In genomic region chr10:120948889-120949382, GRCh38 we compare ENCODE assay signal across 8 cellular contexts.
A peak's percentile ranks its signal among the peaks of the same experiment; 100 is the strongest.
DNase-seq lines count a peak whose midpoint lies in the region; TF ChIP-seq lines count a peak whose summit lies in the region.

No MANE protein-coding gene starts in this region.

- H3K9me3 ChIP-seq in DOHH2 (ENCODE audit: control insufficient read depth, insufficient read depth, low read length) (no peaks in the 10 kb centered on the region), GM23248 (ENCODE audit: low read depth) (no peaks in the 10 kb centered on the region), subcutaneous abdominal adipose tissue (ENCODE audit: control insufficient read depth in 5 of 5, low read length in 5 of 5) (peaks cover 6 to 13% (median 9%) of the 10 kb centered on the region in 5 donors)

- H4K20me1 ChIP-seq in DOHH2 (ENCODE audit: control insufficient read depth, insufficient read depth, low read depth, low read length) (no peaks in the 10 kb centered on the region), GM23248 (ENCODE audit: insufficient read depth) (no peaks in the 10 kb centered on the region)

- DNase-seq in GM23248 (peak; percentile 89), NAMALWA (ENCODE audit: low spot score) (peak; percentile 68), activated T-helper 1 cell treated with Interleukin-2 at 50 U/mL for 16 hours (ENCODE audit: low read depth) (peak; percentile 15), fibroblast of peridontal ligament (ENCODE audit: extremely low read depth) (peak; percentile 33), nephron progenitor cell (peak; percentile 87), NCI-H1048 (lab: John Stamatoyannopoulos, UW) (no peak)

- H3K27ac ChIP-seq in DOHH2 (ENCODE audit: low read depth, low read length) (no peak overlapping the region), GM23248 (no peak overlapping the region), subcutaneous abdominal adipose tissue (ENCODE audit: low read depth, low read length) (no peak overlapping the region)

- 4% methylated on average over 39 to 42 of the region's 42 CpGs for WGBS in GM23248 (ENCODE audit: low coverage in 1 of 2, low lambda C conversion rate in 2 of 2, missing lambda C conversion rate in 2 of 2), 2 experiments

- H2AFZ ChIP-seq in GM23248 = peak overlapping the region; percentile 87

- peaks cover 33% of the 10 kb centered on the region for H3K27me3 Mint-ChIP-seq in nephron progenitor cell (ENCODE audit: low read depth, poor library complexity)

- peak overlapping the region; percentile 77 for H3K4me3 Mint-ChIP-seq in nephron progenitor cell

- peak; percentile 62 for TF ChIP-seq CTCF in DOHH2 (IDR thresholded peaks at IDR 0.05; ENCODE audit: low read depth, low read length, poor library complexity, severe bottlenecking)
- TF ChIP-seq CTCF in nephron progenitor cell (IDR thresholded peaks at IDR 0.05) = peak; percentile 91

- H3K4me2 ChIP-seq in DOHH2 (ENCODE audit: low read length) (peak overlapping the region; percentile 67), GM23248 (ENCODE audit: unreplicated experiment) (peak overlapping the region; percentile 95)

- no peaks in the 10 kb centered on the region for H3K4me1 ChIP-seq in DOHH2 (ENCODE audit: control insufficient read depth, low read length)
- no peaks in the 10 kb centered on the region for H3K4me1 ChIP-seq in GM23248 (ENCODE audit: insufficient read depth)
- H3K4me1 ChIP-seq in subcutaneous abdominal adipose tissue (ENCODE audit: control insufficient read depth in 5 of 5, insufficient read depth in 5 of 5, low read length in 5 of 5) = peaks cover 2 to 21% (median 13%) of the 10 kb centered on the region in 5 donors

- H3K27me3 ChIP-seq in DOHH2 (ENCODE audit: control insufficient read depth, low read length) (no peaks in the 10 kb centered on the region; the same call in 1 of the 2 replicates), GM23248 (replicated peaks; ENCODE audit: insufficient read depth) (peaks cover 24% of the 10 kb centered on the region), subcutaneous abdominal adipose tissue (ENCODE audit: control insufficient read depth in 5 of 5, insufficient read depth in 4 of 5, low read length in 5 of 5) (peaks cover 7 to 18% (median 14%) of the 10 kb centered on the region in 5 donors)

- H3F3A ChIP-seq in DOHH2 (ENCODE audit: control insufficient read depth, insufficient read depth) (no peaks in the 10 kb centered on the region), GM23248 (ENCODE audit: insufficient read depth) (no peaks in the 10 kb centered on the region)

- H3K9me3 Mint-ChIP-seq in nephron progenitor cell = peaks cover 19% of the 10 kb centered on the region

- H3K4me1 Mint-ChIP-seq in nephron progenitor cell = peaks cover 27% of the 10 kb centered on the region

- H3K4me3 ChIP-seq in DOHH2 (ENCODE audit: low read length) (peak overlapping the region; percentile 60), GM23248 (peak overlapping the region; percentile 74), subcutaneous abdominal adipose tissue (ENCODE audit: low read depth in 1 of 5, low read length in 5 of 5) (peak overlapping the region; percentile 54 to 66 (median 60))

- no peaks in the 10 kb centered on the region for H3K79me2 ChIP-seq in DOHH2 (ENCODE audit: control insufficient read depth, low read length)
- H3K79me2 ChIP-seq in GM23248 (ENCODE audit: insufficient read depth) = no peaks in the 10 kb centered on the region

- in situ Hi-C loops in GM23248 (cut with MboI) = loop anchor here (10.0 kb wide), 2 partner anchors 786 to 956 kb away; no protein-coding TSS in a partner anchor

- H3K9me2 ChIP-seq in DOHH2 (replicated peaks; ENCODE audit: control insufficient read depth, low read length) (no peaks in the 10 kb centered on the region), GM23248 (ENCODE audit: insufficient read depth) (no peaks in the 10 kb centered on the region)

- H3K9ac ChIP-seq in GM23248 (peak overlapping the region; percentile 43; the same call in 1 of the 2 replicates), subcutaneous abdominal adipose tissue (ENCODE audit: low read length in 5 of 5) (peak overlapping the region in 1 of 5 donors; percentile 58)

- H3K27ac Mint-ChIP-seq in nephron progenitor cell = no peak overlapping the region

- H3K36me3 ChIP-seq in DOHH2 (ENCODE audit: control insufficient read depth, low read length) (no peaks in the 10 kb centered on the region), GM23248 (ENCODE audit: low read depth) (no peaks in the 10 kb centered on the region), subcutaneous abdominal adipose tissue (ENCODE audit: control insufficient read depth in 5 of 5, insufficient read depth in 5 of 5, low read length in 5 of 5) (no peaks in the 10 kb centered on the region)

- H3K36me3 Mint-ChIP-seq in nephron progenitor cell (ENCODE audit: low read depth) = peaks cover 3% of the 10 kb centered on the region
